In genomic region chr6:241331-241865, GRCh38 we compare ENCODE assay signal across 21 cellular contexts.
"Had no signal": no experiment of that assay in that cellular context is flagged by ENCODE, and none has a peak within 500 bp of the region (broad histone marks: within the 10 kb centered on the region; RNA-seq: fewer than 3 reads in every experiment).

No MANE protein-coding gene starts in this region.

- H3K27me3 ChIP-seq: adrenal gland, breast epithelium, SJCRH30 had no signal

- DNase-seq: activated CD4-positive, CD25-positive, alpha-beta regulatory T cell; activated CD8-positive, alpha-beta memory T cell treated with anti-CD3 and anti-CD28 coated beads, Interleukin-2, amount 50 U/mL, for 4 hours; activated CD8-positive, alpha-beta T cell treated with anti-CD3 and anti-CD28 coated beads for 36 hours; activated naive CD4-positive, alpha-beta T cell treated with anti-CD3 and anti-CD28 coated beads, Interleukin-2, amount 50 U/mL, for 16 hours; activated naive CD8-positive, alpha-beta T cell treated with anti-CD3 and anti-CD28 coated beads, Interleukin-2, amount 10 ng/mL, durations not matched to agents 7 days and 5 days; adrenal gland; anterior cingulate cortex; caudate nucleus; KG1; NCI-H1092; NCI-H1417; NCI-H1694; NCI-H2081; NCI-H446; NCI-H524; Right ventricle myocardium superior; SJCRH30; SK-N-SH; T-helper 1 cell had no signal

- H3K4me3 ChIP-seq: adrenal gland, breast epithelium, SJCRH30 had no signal

- H3K27ac Mint-ChIP-seq: activated CD8-positive, alpha-beta T cell treated with anti-CD3 and anti-CD28 coated beads for 36 hours; activated naive CD8-positive, alpha-beta T cell treated with anti-CD3 and anti-CD28 coated beads, Interleukin-2, amount 10 ng/mL, durations not matched to agents 7 days and 5 days had no signal

- H3K9me3 ChIP-seq: adrenal gland, SJCRH30, SK-N-SH had no signal

- H3K4me3 Mint-ChIP-seq: activated CD8-positive, alpha-beta T cell treated with anti-CD3 and anti-CD28 coated beads for 36 hours; activated naive CD8-positive, alpha-beta T cell treated with anti-CD3 and anti-CD28 coated beads, Interleukin-2, amount 10 ng/mL, durations not matched to agents 7 days and 5 days had no signal

- H3K27ac ChIP-seq: adrenal gland, breast epithelium, SJCRH30, VCaP had no signal

- ATAC-seq: activated CD8-positive, alpha-beta T cell treated with anti-CD3 and anti-CD28 coated beads for 36 hours had no signal

- H3K4me2 ChIP-seq: SK-N-SH had no signal

- H3K36me3 ChIP-seq: adrenal gland, breast epithelium, SJCRH30 had no signal

- H3K27me3 Mint-ChIP-seq: activated CD8-positive, alpha-beta T cell treated with anti-CD3 and anti-CD28 coated beads for 36 hours had no signal

- H3K4me1 ChIP-seq: breast epithelium, SJCRH30 had no signal
